In genomic region chr7:84970683-84971082, GRCh38 we compare ENCODE assay signal across 24 cellular contexts.
"Had no signal": no experiment of that assay in that cellular context is flagged by ENCODE, and none has a peak within 500 bp of the region (broad histone marks: within the 10 kb centered on the region; RNA-seq: fewer than 3 reads in every experiment).

No MANE protein-coding gene starts in this region.

- DNase-seq: cerebellar nuclear complex; cortex of kidney; effector memory CD8-positive, alpha-beta T cell; head of caudate nucleus; kidney; mesenchymal stem cell; mucosa of descending colon; naive B cell; sigmoid colon; stimulated activated CD4-positive, alpha-beta T cell treated with anti-CD3 and anti-CD28 coated beads, Interleukin-2, amount 100 ng/mL, for 24 hours; stimulated activated CD4-positive, alpha-beta T cell treated with anti-CD3 and anti-CD28 coated beads, Interleukin-4, amount 100 ng/mL, for 24 hours; stimulated activated naive CD4-positive, alpha-beta T cell treated with Interleukin-2 at 50 U/mL for 16 hours; stomach; substantia nigra; testis; tibial artery had no signal

- H3K27me3 ChIP-seq: neutrophil, right atrium auricular region, sigmoid colon, stomach, testis, tibial artery had no signal

- H3K9me3 ChIP-seq: mucosa of descending colon, neutrophil, right atrium auricular region, sigmoid colon, stomach, testis, tibial artery had no signal

- ATAC-seq: effector memory CD8-positive, alpha-beta T cell; esophagus mucosa; mucosa of descending colon; natural killer cell treated with Interleukin-12 subunit alpha and Interleukin-12 subunit beta and Interleukin-15 and Interleukin-18, amount 100 ng/mL, for 72 hours; stimulated activated effector memory CD8-positive, alpha-beta T cell treated with anti-CD3 and anti-CD28 coated beads, Interleukin-12 subunit alpha, Interleukin-12 subunit beta, amount 100 ng/mL, for 72 hours had no signal

- H3K36me3 ChIP-seq: neutrophil, right atrium auricular region, sigmoid colon, stomach, tibial artery had no signal

- FAIRE-seq: frontal cortex, kidney had no signal

- H3K9ac ChIP-seq: parathyroid adenoma had no signal

- H3K27ac ChIP-seq: epithelial cell of prostate, neutrophil, parathyroid adenoma, right atrium auricular region, testis, tibial artery had no signal

- H3K4me1 ChIP-seq: parathyroid adenoma, tibial artery had no signal

- H3K79me2 ChIP-seq: parathyroid adenoma had no signal

- H3K4me3 ChIP-seq: mucosa of descending colon, right atrium auricular region, sigmoid colon, stomach, testis, tibial artery had no signal

- H2AFZ ChIP-seq: parathyroid adenoma had no signal
